11 cellular contexts compared by ENCODE assay signal in the genomic region with DNA sequence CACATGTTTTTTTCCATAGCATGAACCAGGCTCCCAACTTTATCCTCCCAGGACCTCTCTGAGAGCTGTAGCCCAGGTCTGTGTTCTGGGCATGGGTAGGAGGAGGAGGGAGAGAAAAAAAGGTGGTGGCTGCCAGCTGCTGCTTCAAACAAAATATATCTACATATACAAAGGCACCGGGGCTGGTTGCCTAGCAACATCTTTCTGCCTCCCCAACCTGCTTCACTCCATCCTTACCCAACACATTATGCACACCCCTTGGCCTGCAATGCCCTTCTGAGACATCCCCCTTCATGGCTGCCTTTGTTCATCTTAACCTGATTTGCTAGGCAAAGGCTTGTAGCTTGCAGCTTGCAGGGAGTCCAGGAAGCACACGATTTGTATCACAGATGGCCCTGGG. TPM values are rescaled to one million over a fixed set of nuclear protein-coding genes. Genes with fewer than 3 reads are reported as not detected.
DNase-seq lines count a peak whose midpoint lies in the region; ATAC-seq and TF ChIP-seq lines count a peak whose summit lies in the region.
"Had no signal": no experiment of that assay in that cellular context is flagged by ENCODE, and none has a peak within 500 bp of the region (broad histone marks: within the 10 kb centered on the region; RNA-seq: fewer than 3 reads in every experiment).

No MANE protein-coding gene starts in this region.

- H3K36me3 ChIP-seq in colonic mucosa, result no peaks in the 10 kb centered on the region
- H3K36me3 ChIP-seq: esophagus muscularis mucosa had no signal

- ATAC-seq in T-cell (replicated peaks in 1 of 4) (peak; percentile 79 to 92 (median 82)), HG03108 (IDR thresholded peaks at IDR 0.05; ENCODE audit: unreplicated experiment) (no peak)

- CTCF ChIA-PET in T-cell (lab: Charles Lee), result interaction anchor here in 1 of 2 donors (1.3 kb wide), 1 partner anchor 31 kb away, joined by 5 read pairs; no protein-coding TSS in a partner anchor

- peak overlapping the region; percentile 94 to 95 for H3K27ac Mint-ChIP-seq in T-cell
- H3K27ac Mint-ChIP-seq in mesothelial cell of epicardium, result no peak overlapping the region

- H3K4me3 Mint-ChIP-seq in T-cell (peak overlapping the region in 2 of 3 donors; percentile 2 to 42), mesothelial cell of epicardium (no peak overlapping the region)

- H3K4me1 ChIP-seq in colonic mucosa, result no peaks in the 10 kb centered on the region
- H3K4me1 ChIP-seq: esophagus muscularis mucosa had no signal

- H3K27me3 Mint-ChIP-seq in T-cell (no peaks in the 10 kb centered on the region), mesothelial cell of epicardium (ENCODE audit: low read depth) (no peaks in the 10 kb centered on the region)

- TF ChIP-seq CTCF in colonic mucosa (IDR thresholded peaks at IDR 0.05) (no peak), mesothelial cell of epicardium (IDR thresholded peaks at IDR 0.05; ENCODE audit: unreplicated experiment) (no peak)

- no peak overlapping the region for H3K27ac ChIP-seq in colonic mucosa
- H3K27ac ChIP-seq: 22Rv1, esophagus muscularis mucosa, SK-N-MC had no signal

- no peaks in the 10 kb centered on the region for H3K9me3 ChIP-seq in colonic mucosa
- H3K9me3 ChIP-seq: esophagus muscularis mucosa had no signal

- H3K9me3 Mint-ChIP-seq in T-cell, result peaks cover 0 to 3% (median 0%) of the 10 kb centered on the region in 3 donors
- H3K9me3 Mint-ChIP-seq in mesothelial cell of epicardium, result peaks cover 10% of the 10 kb centered on the region

- no peaks in the 10 kb centered on the region for H3K27me3 ChIP-seq in colonic mucosa
- H3K27me3 ChIP-seq: esophagus muscularis mucosa had no signal

- H3K4me3 ChIP-seq in colonic mucosa, result no peak overlapping the region
- H3K4me3 ChIP-seq: esophagus muscularis mucosa, SK-N-MC had no signal

- H3K9ac ChIP-seq in colonic mucosa (ENCODE audit: low read depth in 2 of 2, low read length in 2 of 2), result no peak overlapping the region

- POLR2A ChIA-PET in T-cell (lab: Charles Lee), result interaction anchor here (0.5 to 1.7 kb wide), 4 partner anchors 21 to 48 kb away, joined by 3 to 8 read pairs (median 6); no protein-coding TSS in a partner anchor

- H3K36me3 Mint-ChIP-seq in T-cell (peaks cover 4% of the 10 kb centered on the region), mesothelial cell of epicardium (no peaks in the 10 kb centered on the region)

- intact Hi-C loops in colonic mucosa (cut with DNase I), result no loop called here

- DNase-seq in DMS53 (lab: John Stamatoyannopoulos, UW) (peak; percentile 55), DMS53 treated with DMSO at 0.1 percent for 48 hours (lab: John Stamatoyannopoulos, UW; ENCODE audit: unreplicated experiment) (no peak), NCI-H1105 treated with DMSO at 0.1 percent for 48 hours (lab: John Stamatoyannopoulos, UW) (peak; percentile 63), T-cell (peak in 33 of 34 experiments; percentile 28 to 85 (median 70)), colonic mucosa (no peak), mesothelial cell of epicardium (ENCODE audit: low spot score in 2 of 2, unreplicated experiment in 2 of 2) (no peak)
- peak; percentile 48 for DNase-seq in effector CD4-positive, alpha-beta T cell

- peaks cover 65 to 84% (median 66%) of the 10 kb centered on the region in 3 donors for H3K4me1 Mint-ChIP-seq in T-cell
- peaks cover 5% of the 10 kb centered on the region for H3K4me1 Mint-ChIP-seq in mesothelial cell of epicardium

RNA-seq across cellular contexts. Expression of a gene that starts 27.2 kb away (rescaled TPM):
- total RNA-seq in T-cell, result 100 to 1,000 TPM; 230 to 292 (median 266) TPM
- 100 to 1,000 TPM; 718 to 936 TPM for total RNA-seq in colonic mucosa
- total RNA-seq in mesothelial cell of epicardium, result 215 to 221 TPM (median 219 TPM) in 3 replicates

Comparison
In these comparisons a context has a peak if more than half of its experiments do, and no peak if none do; other contexts are left out.
1. DNase-seq: peak in DMS53 (single experiment), NCI-H1105 treated with DMSO at 0.1 percent for 48 hours (single experiment), T-cell (33 of 34) and effector CD4-positive, alpha-beta T cell (single experiment); none in DMS53 treated with DMSO at 0.1 percent for 48 hours (single experiment), colonic mucosa (single experiment) and mesothelial cell of epicardium (0 of 2).